ENCODE assay signal across 1 cellular context in the genomic region with DNA sequence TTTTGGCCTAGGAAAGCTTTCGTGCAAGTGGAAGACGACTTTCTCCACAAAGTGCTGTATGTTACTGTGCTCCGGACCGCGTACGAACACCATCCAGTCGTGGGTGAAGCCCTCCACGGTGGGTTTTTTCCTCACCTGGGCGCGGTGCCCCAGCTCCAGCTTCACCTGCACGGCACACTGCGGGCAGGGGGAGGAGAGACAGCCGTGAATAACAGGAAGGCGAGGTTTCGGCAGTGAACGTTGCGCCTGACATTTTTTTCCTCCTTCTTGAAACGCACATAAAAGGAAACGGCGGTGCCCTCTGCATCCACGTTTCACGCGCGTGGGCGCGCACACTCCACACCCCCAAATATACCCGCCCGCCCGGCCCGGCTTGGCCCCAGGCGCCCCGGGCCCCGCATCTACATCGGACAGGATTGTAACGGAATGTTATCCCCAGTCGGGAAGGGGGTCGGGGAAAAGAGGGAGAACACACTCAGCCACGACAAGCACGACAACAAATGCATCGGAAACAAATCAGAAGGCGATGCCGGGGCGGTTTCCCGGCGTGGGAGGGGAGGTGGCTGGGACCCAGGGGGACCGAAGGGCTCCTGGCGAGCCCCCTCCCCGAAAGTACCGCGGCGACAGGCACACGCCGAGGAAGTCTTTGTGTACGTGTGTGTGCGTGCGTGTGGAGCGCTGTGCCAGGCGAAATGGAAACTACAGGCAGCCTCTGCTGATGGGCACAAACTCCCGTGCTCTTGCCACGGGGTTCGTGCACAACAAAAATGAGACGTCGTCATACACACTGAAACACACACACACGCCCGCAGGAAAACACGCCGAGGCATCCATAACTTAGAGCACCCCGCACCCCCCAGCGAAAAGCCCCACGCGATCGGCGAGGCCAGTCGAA.
A peak's percentile ranks its signal among the peaks of the same experiment; 100 is the strongest.
TF ChIP-seq lines count a peak whose summit lies in the region.

No MANE protein-coding gene starts in this region.

TF ChIP-seq in GM12878, 131 proteins besides CTCF, POLR2A, EP300 and RAD21 (continued from another document):
- TF ChIP-seq, protein P1, sequence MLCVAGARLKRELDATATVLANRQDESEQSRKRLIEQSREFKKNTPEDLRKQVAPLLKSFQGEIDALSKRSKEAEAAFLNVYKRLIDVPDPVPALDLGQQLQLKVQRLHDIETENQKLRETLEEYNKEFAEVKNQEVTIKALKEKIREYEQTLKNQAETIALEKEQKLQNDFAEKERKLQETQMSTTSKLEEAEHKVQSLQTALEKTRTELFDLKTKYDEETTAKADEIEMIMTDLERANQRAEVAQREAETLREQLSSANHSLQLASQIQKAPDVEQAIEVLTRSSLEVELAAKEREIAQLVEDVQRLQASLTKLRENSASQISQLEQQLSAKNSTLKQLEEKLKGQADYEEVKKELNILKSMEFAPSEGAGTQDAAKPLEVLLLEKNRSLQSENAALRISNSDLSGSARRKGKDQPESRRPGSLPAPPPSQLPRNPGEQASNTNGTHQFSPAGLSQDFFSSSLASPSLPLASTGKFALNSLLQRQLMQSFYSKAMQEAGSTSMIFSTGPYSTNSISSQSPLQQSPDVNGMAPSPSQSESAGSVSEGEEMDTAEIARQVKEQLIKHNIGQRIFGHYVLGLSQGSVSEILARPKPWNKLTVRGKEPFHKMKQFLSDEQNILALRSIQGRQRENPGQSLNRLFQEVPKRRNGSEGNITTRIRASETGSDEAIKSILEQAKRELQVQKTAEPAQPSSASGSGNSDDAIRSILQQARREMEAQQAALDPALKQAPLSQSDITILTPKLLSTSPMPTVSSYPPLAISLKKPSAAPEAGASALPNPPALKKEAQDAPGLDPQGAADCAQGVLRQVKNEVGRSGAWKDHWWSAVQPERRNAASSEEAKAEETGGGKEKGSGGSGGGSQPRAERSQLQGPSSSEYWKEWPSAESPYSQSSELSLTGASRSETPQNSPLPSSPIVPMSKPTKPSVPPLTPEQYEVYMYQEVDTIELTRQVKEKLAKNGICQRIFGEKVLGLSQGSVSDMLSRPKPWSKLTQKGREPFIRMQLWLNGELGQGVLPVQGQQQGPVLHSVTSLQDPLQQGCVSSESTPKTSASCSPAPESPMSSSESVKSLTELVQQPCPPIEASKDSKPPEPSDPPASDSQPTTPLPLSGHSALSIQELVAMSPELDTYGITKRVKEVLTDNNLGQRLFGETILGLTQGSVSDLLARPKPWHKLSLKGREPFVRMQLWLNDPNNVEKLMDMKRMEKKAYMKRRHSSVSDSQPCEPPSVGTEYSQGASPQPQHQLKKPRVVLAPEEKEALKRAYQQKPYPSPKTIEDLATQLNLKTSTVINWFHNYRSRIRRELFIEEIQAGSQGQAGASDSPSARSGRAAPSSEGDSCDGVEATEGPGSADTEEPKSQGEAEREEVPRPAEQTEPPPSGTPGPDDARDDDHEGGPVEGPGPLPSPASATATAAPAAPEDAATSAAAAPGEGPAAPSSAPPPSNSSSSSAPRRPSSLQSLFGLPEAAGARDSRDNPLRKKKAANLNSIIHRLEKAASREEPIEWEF (IDR thresholded peaks at IDR 0.05; ENCODE audit: insufficient replicate concordance, low read depth, low read length) = no peak
- TF ChIP-seq MTA2 (IDR thresholded peaks at IDR 0.05; ENCODE audit: low read depth) (no peak), EGR1 (IDR thresholded peaks at IDR 0.05; ENCODE audit: borderline replicate concordance in 1 of 2, low read depth in 2 of 2, low read length in 2 of 2) (peak in 1 of 2 experiments; percentile 60; a peak in 1 of 3 replicates), MXI1 (IDR thresholded peaks at IDR 0.05; ENCODE audit: low read depth, low read length) (peak; percentile 67), CEBPB (IDR thresholded peaks at IDR 0.05; ENCODE audit: borderline replicate concordance in 1 of 2, low read depth in 2 of 2, low read length in 2 of 2) (no peak), NRF1 (conservative IDR thresholded peaks at IDR 0.05; ENCODE audit: low read depth, low read length) (no peak), NFIC (IDR thresholded peaks at IDR 0.05; ENCODE audit: low read depth, low read length) (no peak), FOS (IDR thresholded peaks at IDR 0.05; ENCODE audit: borderline replicate concordance, extremely low read depth, insufficient read length) (no peak), TBL1XR1 (IDR thresholded peaks at IDR 0.05; ENCODE audit: low read depth, low read length) (no peak), BACH1 (IDR thresholded peaks at IDR 0.05; ENCODE audit: borderline replicate concordance) (no peak), ASH2L (IDR thresholded peaks at IDR 0.05; ENCODE audit: borderline replicate concordance, low read depth) (no peak), TAF1 (IDR thresholded peaks at IDR 0.05; ENCODE audit: borderline replicate concordance, low read depth, low read length) (no peak), IKZF2 (IDR thresholded peaks at IDR 0.05) (no peak), TCF12 (IDR thresholded peaks at IDR 0.05; ENCODE audit: low read depth, low read length) (no peak), ZSCAN29 (IDR thresholded peaks at IDR 0.05) (no peak), ZNF217 (IDR thresholded peaks at IDR 0.05) (no peak), ETV6 (conservative IDR thresholded peaks at IDR 0.05 in 1 of 2, IDR thresholded peaks at IDR 0.05 in 1 of 2; ENCODE audit: borderline replicate concordance in 1 of 2, low read depth in 1 of 2) (0 out of 4 replicates have a peak, but pooled peaks of 1 of the 2 experiments have one; percentile 14), MEF2B (IDR thresholded peaks at IDR 0.05; ENCODE audit: partially characterized antibody, poor library complexity, severe bottlenecking) (no peak), PAX5 (IDR thresholded peaks at IDR 0.05; ENCODE audit: borderline replicate concordance, low read depth, low read length) (no peak), SIX5 (IDR thresholded peaks at IDR 0.05; ENCODE audit: low read depth, low read length, severe bottlenecking) (no peak), BHLHE40 (IDR thresholded peaks at IDR 0.05; ENCODE audit: borderline replicate concordance in 1 of 2, low read depth in 2 of 2, low read length in 1 of 2) (peak in 1 of 2 experiments; percentile 35; a peak in 1 of 4 replicates), CHD2 (IDR thresholded peaks at IDR 0.05; ENCODE audit: borderline replicate concordance, low read depth, low read length) (no peak), MYB (IDR thresholded peaks at IDR 0.05; ENCODE audit: borderline replicate concordance, low read depth, low read length) (no peak), SRF (IDR thresholded peaks at IDR 0.05; ENCODE audit: low read depth in 2 of 2, low read length in 2 of 2) (0 out of 4 replicates have a peak, but pooled peaks of 1 of the 2 experiments have one; percentile 5), CHD1 (IDR thresholded peaks at IDR 0.05; ENCODE audit: low read depth, low read length) (no peak), SIN3A (IDR thresholded peaks at IDR 0.05; ENCODE audit: low read depth, low read length) (peak; percentile 30; the same call in 1 of the 2 replicates), YBX1 (IDR thresholded peaks at IDR 0.05) (no peak), YY1 (IDR thresholded peaks at IDR 0.05; ENCODE audit: low read depth, low read length) (no peak), SMAD1 (IDR thresholded peaks at IDR 0.05; ENCODE audit: low read depth, partially characterized antibody) (no peak), POLR2AphosphoS5 (IDR thresholded peaks at IDR 0.05; ENCODE audit: low read length) (no peak), CREB1 (IDR thresholded peaks at IDR 0.05; ENCODE audit: low read depth) (0 out of 2 replicates have a peak, but pooled peaks have one; percentile 19), MEF2A (IDR thresholded peaks at IDR 0.05; ENCODE audit: insufficient read depth, low read depth, low read length) (no peak), ZBED1 (IDR thresholded peaks at IDR 0.05; ENCODE audit: borderline replicate concordance) (no peak)
- TF ChIP-seq, protein P2, sequence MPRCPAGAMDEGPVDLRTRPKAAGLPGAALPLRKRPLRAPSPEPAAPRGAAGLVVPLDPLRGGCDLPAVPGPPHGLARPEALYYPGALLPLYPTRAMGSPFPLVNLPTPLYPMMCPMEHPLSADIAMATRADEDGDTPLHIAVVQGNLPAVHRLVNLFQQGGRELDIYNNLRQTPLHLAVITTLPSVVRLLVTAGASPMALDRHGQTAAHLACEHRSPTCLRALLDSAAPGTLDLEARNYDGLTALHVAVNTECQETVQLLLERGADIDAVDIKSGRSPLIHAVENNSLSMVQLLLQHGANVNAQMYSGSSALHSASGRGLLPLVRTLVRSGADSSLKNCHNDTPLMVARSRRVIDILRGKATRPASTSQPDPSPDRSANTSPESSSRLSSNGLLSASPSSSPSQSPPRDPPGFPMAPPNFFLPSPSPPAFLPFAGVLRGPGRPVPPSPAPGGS (IDR thresholded peaks at IDR 0.05; ENCODE audit: borderline replicate concordance, insufficient read depth, low read depth, low read length, poor library complexity, severe bottlenecking) = no peak
- TF ChIP-seq, protein P3, sequence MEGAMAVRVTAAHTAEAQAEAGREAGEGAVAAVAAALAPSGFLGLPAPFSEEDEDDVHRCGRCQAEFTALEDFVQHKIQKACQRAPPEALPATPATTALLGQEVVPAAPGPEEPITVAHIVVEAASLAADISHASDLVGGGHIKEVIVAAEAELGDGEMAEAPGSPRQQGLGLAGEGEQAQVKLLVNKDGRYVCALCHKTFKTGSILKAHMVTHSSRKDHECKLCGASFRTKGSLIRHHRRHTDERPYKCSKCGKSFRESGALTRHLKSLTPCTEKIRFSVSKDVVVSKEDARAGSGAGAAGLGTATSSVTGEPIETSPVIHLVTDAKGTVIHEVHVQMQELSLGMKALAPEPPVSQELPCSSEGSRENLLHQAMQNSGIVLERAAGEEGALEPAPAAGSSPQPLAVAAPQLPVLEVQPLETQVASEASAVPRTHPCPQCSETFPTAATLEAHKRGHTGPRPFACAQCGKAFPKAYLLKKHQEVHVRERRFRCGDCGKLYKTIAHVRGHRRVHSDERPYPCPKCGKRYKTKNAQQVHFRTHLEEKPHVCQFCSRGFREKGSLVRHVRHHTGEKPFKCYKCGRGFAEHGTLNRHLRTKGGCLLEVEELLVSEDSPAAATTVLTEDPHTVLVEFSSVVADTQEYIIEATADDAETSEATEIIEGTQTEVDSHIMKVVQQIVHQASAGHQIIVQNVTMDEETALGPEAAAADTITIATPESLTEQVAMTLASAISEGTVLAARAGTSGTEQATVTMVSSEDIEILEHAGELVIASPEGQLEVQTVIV (IDR thresholded peaks at IDR 0.05; ENCODE audit: borderline replicate concordance, partially characterized antibody) = no peak
- TF ChIP-seq, protein P4, sequence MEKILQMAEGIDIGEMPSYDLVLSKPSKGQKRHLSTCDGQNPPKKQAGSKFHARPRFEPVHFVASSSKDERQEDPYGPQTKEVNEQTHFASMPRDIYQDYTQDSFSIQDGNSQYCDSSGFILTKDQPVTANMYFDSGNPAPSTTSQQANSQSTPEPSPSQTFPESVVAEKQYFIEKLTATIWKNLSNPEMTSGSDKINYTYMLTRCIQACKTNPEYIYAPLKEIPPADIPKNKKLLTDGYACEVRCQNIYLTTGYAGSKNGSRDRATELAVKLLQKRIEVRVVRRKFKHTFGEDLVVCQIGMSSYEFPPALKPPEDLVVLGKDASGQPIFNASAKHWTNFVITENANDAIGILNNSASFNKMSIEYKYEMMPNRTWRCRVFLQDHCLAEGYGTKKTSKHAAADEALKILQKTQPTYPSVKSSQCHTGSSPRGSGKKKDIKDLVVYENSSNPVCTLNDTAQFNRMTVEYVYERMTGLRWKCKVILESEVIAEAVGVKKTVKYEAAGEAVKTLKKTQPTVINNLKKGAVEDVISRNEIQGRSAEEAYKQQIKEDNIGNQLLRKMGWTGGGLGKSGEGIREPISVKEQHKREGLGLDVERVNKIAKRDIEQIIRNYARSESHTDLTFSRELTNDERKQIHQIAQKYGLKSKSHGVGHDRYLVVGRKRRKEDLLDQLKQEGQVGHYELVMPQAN (conservative IDR thresholded peaks at IDR 0.05) = peak; percentile 37; the same call in 1 of the 2 replicates
- TF ChIP-seq, protein P5, sequence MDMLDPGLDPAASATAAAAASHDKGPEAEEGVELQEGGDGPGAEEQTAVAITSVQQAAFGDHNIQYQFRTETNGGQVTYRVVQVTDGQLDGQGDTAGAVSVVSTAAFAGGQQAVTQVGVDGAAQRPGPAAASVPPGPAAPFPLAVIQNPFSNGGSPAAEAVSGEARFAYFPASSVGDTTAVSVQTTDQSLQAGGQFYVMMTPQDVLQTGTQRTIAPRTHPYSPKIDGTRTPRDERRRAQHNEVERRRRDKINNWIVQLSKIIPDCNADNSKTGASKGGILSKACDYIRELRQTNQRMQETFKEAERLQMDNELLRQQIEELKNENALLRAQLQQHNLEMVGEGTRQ (IDR thresholded peaks at IDR 0.05; ENCODE audit: borderline replicate concordance, low read depth, low read length) = no peak
- TF ChIP-seq, protein P6, sequence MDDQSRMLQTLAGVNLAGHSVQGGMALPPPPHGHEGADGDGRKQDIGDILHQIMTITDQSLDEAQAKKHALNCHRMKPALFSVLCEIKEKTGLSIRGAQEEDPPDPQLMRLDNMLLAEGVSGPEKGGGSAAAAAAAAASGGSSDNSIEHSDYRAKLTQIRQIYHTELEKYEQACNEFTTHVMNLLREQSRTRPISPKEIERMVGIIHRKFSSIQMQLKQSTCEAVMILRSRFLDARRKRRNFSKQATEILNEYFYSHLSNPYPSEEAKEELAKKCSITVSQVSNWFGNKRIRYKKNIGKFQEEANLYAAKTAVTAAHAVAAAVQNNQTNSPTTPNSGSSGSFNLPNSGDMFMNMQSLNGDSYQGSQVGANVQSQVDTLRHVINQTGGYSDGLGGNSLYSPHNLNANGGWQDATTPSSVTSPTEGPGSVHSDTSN (IDR thresholded peaks at IDR 0.05; ENCODE audit: insufficient replicate concordance, low read depth, low read length) = no peak
TF ChIP-seq in GM12878: peak in this region for 8.
